21 cellular contexts compared by ENCODE assay signal in the genomic region with DNA sequence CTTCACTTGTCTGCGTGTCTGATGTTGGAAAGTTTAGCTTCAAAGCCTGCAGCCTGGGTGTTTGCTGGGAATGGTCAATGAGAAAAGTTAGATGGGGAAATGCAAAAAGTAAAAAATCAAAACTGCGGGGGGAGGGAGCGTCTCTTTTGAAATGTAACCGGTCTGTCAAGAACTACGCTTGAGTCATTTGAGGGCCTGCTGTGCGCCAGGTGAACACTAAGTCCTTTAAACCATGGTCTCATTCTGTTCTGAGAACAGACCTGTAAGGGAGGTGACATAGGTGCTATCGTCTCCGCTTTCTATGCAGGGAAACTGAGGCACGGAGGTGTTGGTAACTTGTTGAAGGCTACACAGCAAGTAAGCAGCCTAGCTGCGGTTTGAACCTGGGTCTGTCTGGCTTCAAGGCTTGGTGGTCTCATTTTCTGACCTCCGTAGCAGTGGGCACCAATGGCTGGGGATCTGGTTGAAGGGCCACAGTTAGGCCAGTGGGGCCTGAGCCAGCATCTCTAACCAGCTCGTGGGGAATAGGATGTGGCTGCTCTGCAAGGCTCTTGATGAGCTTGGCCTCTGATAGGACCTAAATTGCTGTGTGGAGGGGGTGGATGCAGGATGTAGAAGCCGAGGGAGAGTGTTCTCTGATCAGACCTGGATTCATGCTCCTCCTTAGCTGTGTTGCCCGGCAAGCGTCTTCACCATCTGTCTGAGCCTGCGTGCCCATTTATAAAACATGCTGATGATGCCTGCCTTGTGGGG. TPM values are rescaled to one million over a fixed set of nuclear protein-coding genes. Genes with fewer than 3 reads are reported as not detected.
DNase-seq lines count a peak whose midpoint lies in the region; ATAC-seq and TF ChIP-seq lines count a peak whose summit lies in the region.
"Had no signal": no experiment of that assay in that cellular context is flagged by ENCODE, and none has a peak within 500 bp of the region (broad histone marks: within the 10 kb centered on the region; RNA-seq: fewer than 3 reads in every experiment).

No MANE protein-coding gene starts in this region.

- H3K18ac ChIP-seq in trophoblast cell (ENCODE audit: low read length): peak overlapping the region; percentile 27

- no peak for TF ChIP-seq POLR2A in Peyer's patch (IDR thresholded peaks at IDR 0.05)

- H3K36me3 ChIP-seq in HUES6 (ENCODE audit: control insufficient read depth, insufficient read depth, low read length) (no peaks in the 10 kb centered on the region), trophoblast cell (ENCODE audit: control insufficient read depth in 1 of 2, insufficient read depth in 2 of 2, low read length in 2 of 2) (no peaks in the 10 kb centered on the region), Peyer's patch (no peaks in the 10 kb centered on the region)

- WGBS in trophoblast cell (ENCODE audit: extremely low coverage, insufficient coverage, insufficient read length): no CpG with 5 or more reads among the region's 16 CpGs

- H3K4me2 ChIP-seq in trophoblast cell (ENCODE audit: low read length): no peak overlapping the region
- H3K4me2 ChIP-seq: A549 had no signal

- H3K4me3 ChIP-seq in HUES6 (ENCODE audit: low read depth, low read length) (peak overlapping the region; percentile 26; the same call in 1 of the 2 replicates), iPS-18c (ENCODE audit: insufficient read depth, low read depth, low read length) (peak overlapping the region; percentile 15; the same call in 1 of the 2 replicates), trophoblast cell (ENCODE audit: low read depth, low read length) (no peak overlapping the region), Peyer's patch (no peak overlapping the region)
- H3K4me3 ChIP-seq: A549, GM23248 had no signal

- H2BK120ac ChIP-seq in trophoblast cell (ENCODE audit: insufficient read depth, low read length, poor library complexity): no peak overlapping the region

- H2AFZ ChIP-seq in trophoblast cell (ENCODE audit: insufficient read depth, low read length, poor library complexity): no peak overlapping the region
- H2AFZ ChIP-seq: GM23248 had no signal

- no peak overlapping the region for H4K12ac ChIP-seq in trophoblast cell (ENCODE audit: low read depth, low read length)

- TF ChIP-seq CTCF in endothelial cell (IDR thresholded peaks at IDR 0.05; ENCODE audit: unreplicated experiment) (no peak), Peyer's patch (IDR thresholded peaks at IDR 0.05) (no peak)

- peak overlapping the region; percentile 54 for H3K4me3 Mint-ChIP-seq in endothelial cell (ENCODE audit: unreplicated experiment)
- H3K4me3 Mint-ChIP-seq: CD4-positive, alpha-beta T cell had no signal

- peak overlapping the region; percentile 28 for H3K4ac ChIP-seq in trophoblast cell (ENCODE audit: low read depth, low read length)

- H3K9ac ChIP-seq in HUES6 (ENCODE audit: low read length): peak overlapping the region; percentile 40
- H3K9ac ChIP-seq in trophoblast cell (ENCODE audit: low read length): no peak overlapping the region
- H3K9ac ChIP-seq: GM23248 had no signal

- no peak for ATAC-seq in GM21825 (IDR thresholded peaks at IDR 0.05; ENCODE audit: unreplicated experiment)
- ATAC-seq: A549 had no signal

- H3K9me3 Mint-ChIP-seq in endothelial cell (ENCODE audit: unreplicated experiment): no peaks in the 10 kb centered on the region
- H3K9me3 Mint-ChIP-seq: CD4-positive, alpha-beta T cell had no signal

- H3K27ac ChIP-seq in HUES6 (ENCODE audit: low read depth, low read length) (no peak overlapping the region), trophoblast cell (ENCODE audit: low read depth, low read length) (no peak overlapping the region), Peyer's patch (no peak overlapping the region)
- H3K27ac ChIP-seq: A549, GM23248 had no signal

- no peaks in the 10 kb centered on the region for H3K79me1 ChIP-seq in trophoblast cell (ENCODE audit: low read length)

- peak overlapping the region; percentile 57 for H2AK5ac ChIP-seq in trophoblast cell (ENCODE audit: low read length)

- peaks cover 48% of the 10 kb centered on the region for H3K4me1 Mint-ChIP-seq in endothelial cell (ENCODE audit: unreplicated experiment)

- DNase-seq in endothelial cell (ENCODE audit: low spot score): no peak
- peak; percentile 75 to 89 for DNase-seq in trophoblast cell
- DNase-seq in Peyer's patch: no peak
- no peak for DNase-seq in NCI-H187 (lab: John Stamatoyannopoulos, UW)
- DNase-seq in HK-2 (ENCODE audit: unreplicated experiment): no peak
- DNase-seq: Caco-2; CD4-positive, alpha-beta T cell; GDM1; GM23248; NCI-H1417; NCI-H187 treated with DMSO at 0.1 percent for 48 hours; NCI-H226; NCI-H524; NCI-H82; OCI-M1; RPMI8226; SHP77 treated with DMSO at 0.1 percent for 48 hours had no signal

- H3K4me1 ChIP-seq in HUES6 (ENCODE audit: control insufficient read depth, insufficient read depth, low read length) (peaks cover 39% of the 10 kb centered on the region), trophoblast cell (ENCODE audit: control insufficient read depth in 1 of 2, insufficient read depth in 2 of 2, low read length in 2 of 2) (peaks cover 8 to 12% of the 10 kb centered on the region in 2 experiments), Peyer's patch (peaks cover 0 to 4% (median 0%) of the 10 kb centered on the region in 4 donors)
- H3K4me1 ChIP-seq: Caco-2 had no signal

- no peaks in the 10 kb centered on the region for H3K79me2 ChIP-seq in trophoblast cell (ENCODE audit: control insufficient read depth, insufficient read depth, low read length, poor library complexity)

- no peak overlapping the region for H2BK12ac ChIP-seq in trophoblast cell (ENCODE audit: low read length)

- peak overlapping the region; percentile 23 for H4K91ac ChIP-seq in trophoblast cell (ENCODE audit: low read depth, low read length)

- H3K27ac Mint-ChIP-seq in endothelial cell (ENCODE audit: unreplicated experiment): peak overlapping the region; percentile 95
- H3K27ac Mint-ChIP-seq: CD4-positive, alpha-beta T cell had no signal

- H3K27me3 ChIP-seq in HUES6 (ENCODE audit: control insufficient read depth, insufficient read depth, low read length) (no peaks in the 10 kb centered on the region), trophoblast cell (ENCODE audit: insufficient read depth, low read length) (no peaks in the 10 kb centered on the region), Peyer's patch (no peaks in the 10 kb centered on the region)

- H3K36me3 Mint-ChIP-seq in endothelial cell (ENCODE audit: low read depth, unreplicated experiment): peaks cover 10% of the 10 kb centered on the region

- H2BK5ac ChIP-seq in trophoblast cell (ENCODE audit: low read depth, low read length, poor library complexity): no peak overlapping the region

- H4K8ac ChIP-seq in trophoblast cell (ENCODE audit: low read depth, low read length): no peak overlapping the region

- H3K9me3 ChIP-seq in HUES6 (ENCODE audit: control insufficient read depth, insufficient read depth, low read depth, low read length): no peaks in the 10 kb centered on the region
- H3K9me3 ChIP-seq in iPS-18c (ENCODE audit: control insufficient read depth, insufficient read depth, low read length): no peaks in the 10 kb centered on the region
- H3K9me3 ChIP-seq in trophoblast cell (ENCODE audit: insufficient read depth, low read depth, low read length): no peaks in the 10 kb centered on the region
- no peaks in the 10 kb centered on the region for H3K9me3 ChIP-seq in Peyer's patch
- H3K9me3 ChIP-seq: A549, Caco-2 had no signal

- H3K27me3 Mint-ChIP-seq in endothelial cell (ENCODE audit: unreplicated experiment): peaks cover 6% of the 10 kb centered on the region
- H3K27me3 Mint-ChIP-seq: CD4-positive, alpha-beta T cell had no signal

- peak overlapping the region; percentile 55 for H3K14ac ChIP-seq in trophoblast cell (ENCODE audit: low read length)

- no peak overlapping the region for H3K23ac ChIP-seq in trophoblast cell (ENCODE audit: low read length)

RNA-seq across cellular contexts. Expression of a gene that starts 41.5 kb away (rescaled TPM):
- total RNA-seq in endothelial cell (ENCODE audit: unreplicated experiment) (128 TPM), Peyer's patch (10 to 100 TPM; 18.4 to 53.6 (median 28.8) TPM)
- polyA plus RNA-seq in trophoblast cell (2013): 105 and 107 TPM in 2 replicates

RNA-seq across cellular contexts. Expression of a gene that starts 41.8 kb away (rescaled TPM):
- 44.3 TPM for total RNA-seq in endothelial cell (ENCODE audit: unreplicated experiment)
- 21.3 and 22.4 TPM in 2 replicates for polyA plus RNA-seq in trophoblast cell (2013)
- 10 to 100 TPM; 43.8 to 77.0 (median 57.3) TPM for total RNA-seq in Peyer's patch

Comparison
In these comparisons a context has a peak if more than half of its experiments do, and no peak if none do; other contexts are left out.
1. H3K4me3 ChIP-seq: peak in HUES6 (single experiment) and iPS-18c (single experiment); none in trophoblast cell (single experiment) and Peyer's patch (0 of 4).
2. DNase-seq: peak in trophoblast cell (2 of 2); none in endothelial cell (single experiment), Peyer's patch (0 of 3), NCI-H187 (0 of 2) and HK-2 (single experiment).